ENCODE assay signal across 11 cellular contexts in genomic region chr3:159169828-159170227, GRCh38.
DNase-seq lines count a peak whose midpoint lies in the region; TF ChIP-seq lines count a peak whose summit lies in the region.
"Had no signal": no experiment of that assay in that cellular context is flagged by ENCODE, and none has a peak within 500 bp of the region (broad histone marks: within the 10 kb centered on the region; RNA-seq: fewer than 3 reads in every experiment).

No MANE protein-coding gene starts in this region.

- TF ChIP-seq POLR2A in erythroblast (IDR thresholded peaks at IDR 0.05; ENCODE audit: low read length) (no peak), thyroid gland (IDR thresholded peaks at IDR 0.05) (no peak), tibial nerve (IDR thresholded peaks at IDR 0.05) (no peak)

- DNase-seq in ELR (ENCODE audit: low read depth) (peak; percentile 94), LoVo (ENCODE audit: low spot score) (peak; percentile 54), choroid plexus epithelial cell (ENCODE audit: low read depth) (peak; percentile 85), osteoblast (ENCODE audit: insufficient read length, low spot score, missing footprints) (no peak), erythroblast (lab: John Stamatoyannopoulos, UW) (no peak), thyroid gland (no peak), tibial nerve (ENCODE audit: low spot score in 2 of 2) (no peak)
- no peak for DNase-seq in stimulated activated CD4-positive, alpha-beta T cell treated with anti-CD3 and anti-CD28 coated beads, Interleukin-2, amount 100 ng/mL, for 48 hours
- DNase-seq: body of pancreas; NCI-H187 treated with DMSO at 0.1 percent for 48 hours; stimulated activated CD4-positive, alpha-beta T cell treated with anti-CD3 and anti-CD28 coated beads, Interleukin-4, amount 100 ng/mL, for 1 hour had no signal

- H3K27ac ChIP-seq in osteoblast (ENCODE audit: low read depth, low read length) (peak overlapping the region; percentile 65), thyroid gland (no peak overlapping the region), tibial nerve (no peak overlapping the region)
- H3K27ac ChIP-seq: body of pancreas had no signal

- H3K4me1 ChIP-seq in osteoblast (ENCODE audit: insufficient read depth, low read length) (peaks cover 17% of the 10 kb centered on the region), thyroid gland (no peaks in the 10 kb centered on the region), tibial nerve (no peaks in the 10 kb centered on the region)
- H3K4me1 ChIP-seq: body of pancreas had no signal

- intact Hi-C loops in thyroid gland (cut with DNase I), result no loop called here

- H3K79me2 ChIP-seq in osteoblast (ENCODE audit: insufficient read depth, low read length), result no peaks in the 10 kb centered on the region

- no peaks in the 10 kb centered on the region for H3K36me3 ChIP-seq in osteoblast (ENCODE audit: insufficient read depth, low read length)
- H3K36me3 ChIP-seq in thyroid gland, result no peaks in the 10 kb centered on the region
- H3K36me3 ChIP-seq in tibial nerve, result no peaks in the 10 kb centered on the region

- TF ChIP-seq CTCF in choroid plexus epithelial cell (conservative IDR thresholded peaks at IDR 0.05; ENCODE audit: low read depth, low read length) (no peak), osteoblast (IDR thresholded peaks at IDR 0.05; ENCODE audit: extremely low read depth, low read depth, low read length) (no peak), thyroid gland (IDR thresholded peaks at IDR 0.05) (no peak), tibial nerve (IDR thresholded peaks at IDR 0.05) (no peak)

- H3K4me3 ChIP-seq in choroid plexus epithelial cell (ENCODE audit: low read depth, low read length) (no peak overlapping the region), osteoblast (ENCODE audit: insufficient read depth, low read length) (no peak overlapping the region), thyroid gland (replicated peaks in 1 of 3) (no peak overlapping the region), tibial nerve (no peak overlapping the region)
- H3K4me3 ChIP-seq: body of pancreas had no signal

- no peaks in the 10 kb centered on the region for H3K27me3 ChIP-seq in osteoblast (ENCODE audit: insufficient read depth, low read length)
- H3K27me3 ChIP-seq in thyroid gland, result no peaks in the 10 kb centered on the region
- no peaks in the 10 kb centered on the region for H3K27me3 ChIP-seq in tibial nerve
- H3K27me3 ChIP-seq: body of pancreas had no signal

- TF ChIP-seq EP300 in tibial nerve (IDR thresholded peaks at IDR 0.05), result no peak

- no peaks in the 10 kb centered on the region for H4K20me1 ChIP-seq in osteoblast (ENCODE audit: insufficient read depth, low read length)

- H3K9me3 ChIP-seq in osteoblast (ENCODE audit: low read depth, low read length), result no peaks in the 10 kb centered on the region
- H3K9me3 ChIP-seq in thyroid gland, result no peaks in the 10 kb centered on the region
- H3K9me3 ChIP-seq in tibial nerve, result no peaks in the 10 kb centered on the region
- H3K9me3 ChIP-seq: body of pancreas had no signal

- H2AFZ ChIP-seq in osteoblast (ENCODE audit: low read length), result no peak overlapping the region

- peak overlapping the region; percentile 51 for H3K4me2 ChIP-seq in osteoblast (ENCODE audit: insufficient read depth, low read length)

Comparison
In these comparisons a context has a peak if more than half of its experiments do, and no peak if none do; other contexts are left out.
1. DNase-seq: peak in ELR (single experiment), LoVo (single experiment) and choroid plexus epithelial cell (single experiment); none in osteoblast (single experiment), erythroblast (0 of 2), thyroid gland (0 of 2), stimulated activated CD4-positive, alpha-beta T cell treated with anti-CD3 and anti-CD28 coated beads, Interleukin-2, amount 100 ng/mL, for 48 hours (0 of 2) and tibial nerve (0 of 2).